ENCODE assay signal across 1 cellular context in the genomic region with DNA sequence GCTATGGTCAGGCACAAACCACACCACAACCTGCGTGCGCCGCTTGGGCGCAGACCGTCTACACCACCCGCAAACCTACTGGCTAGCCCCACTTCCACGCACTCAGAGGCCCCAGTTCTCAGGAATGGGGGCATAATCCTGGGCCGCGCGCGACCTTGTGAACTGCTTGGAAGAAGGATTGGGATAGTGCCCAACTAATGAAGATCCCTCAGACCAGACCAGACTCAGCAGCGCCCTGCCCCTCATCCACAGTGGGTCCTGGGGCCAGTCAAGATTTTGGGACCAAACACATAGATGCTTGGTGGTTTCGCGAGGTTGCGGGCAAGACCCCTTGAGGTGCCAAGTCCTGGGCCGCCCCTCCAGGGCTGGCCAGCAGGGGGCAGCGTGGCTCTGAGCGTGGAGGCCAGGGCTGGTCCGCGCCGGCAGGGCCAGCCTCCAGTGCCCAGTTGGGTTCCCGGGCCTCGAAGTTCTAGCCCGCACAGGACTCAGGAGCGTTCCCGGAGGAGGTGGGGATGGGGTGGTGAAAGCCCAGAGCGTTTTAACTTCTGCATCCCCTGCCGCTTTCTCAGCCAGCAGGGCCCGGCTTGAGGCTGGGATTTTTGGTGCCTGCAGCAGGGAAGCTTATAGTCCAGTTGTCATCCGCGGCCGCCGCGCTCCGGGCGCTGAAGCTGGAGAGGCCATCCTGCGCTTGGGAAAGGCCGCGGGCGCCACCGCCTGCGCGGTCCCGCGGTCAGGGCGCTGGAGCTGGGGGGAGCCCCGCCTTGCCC.
TF ChIP-seq lines count a peak whose summit lies in the region.

No MANE protein-coding gene starts in this region.

TF ChIP-seq in HepG2, 621 proteins besides CTCF, POLR2A, EP300 and RAD21 (continued from another document and continues in another):
- TF ChIP-seq, protein P1, sequence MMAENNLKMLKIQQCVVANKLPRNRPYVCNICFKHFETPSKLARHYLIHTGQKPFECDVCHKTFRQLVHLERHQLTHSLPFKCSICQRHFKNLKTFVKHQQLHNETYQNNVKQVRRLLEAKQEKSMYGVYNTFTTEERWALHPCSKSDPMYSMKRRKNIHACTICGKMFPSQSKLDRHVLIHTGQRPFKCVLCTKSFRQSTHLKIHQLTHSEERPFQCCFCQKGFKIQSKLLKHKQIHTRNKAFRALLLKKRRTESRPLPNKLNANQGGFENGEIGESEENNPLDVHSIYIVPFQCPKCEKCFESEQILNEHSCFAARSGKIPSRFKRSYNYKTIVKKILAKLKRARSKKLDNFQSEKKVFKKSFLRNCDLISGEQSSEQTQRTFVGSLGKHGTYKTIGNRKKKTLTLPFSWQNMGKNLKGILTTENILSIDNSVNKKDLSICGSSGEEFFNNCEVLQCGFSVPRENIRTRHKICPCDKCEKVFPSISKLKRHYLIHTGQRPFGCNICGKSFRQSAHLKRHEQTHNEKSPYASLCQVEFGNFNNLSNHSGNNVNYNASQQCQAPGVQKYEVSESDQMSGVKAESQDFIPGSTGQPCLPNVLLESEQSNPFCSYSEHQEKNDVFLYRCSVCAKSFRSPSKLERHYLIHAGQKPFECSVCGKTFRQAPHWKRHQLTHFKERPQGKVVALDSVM (CRISPR knock-in tag; IDR thresholded peaks at IDR 0.05): peak; percentile 79
- TF ChIP-seq KDM2A (CRISPR knock-in tag; IDR thresholded peaks at IDR 0.05; ENCODE audit: borderline replicate concordance, low read depth) (peak; percentile 74; the same call in 1 of the 2 replicates), RFX1 (IDR thresholded peaks at IDR 0.05) (no peak), ZNF484 (CRISPR knock-in tag; IDR thresholded peaks at IDR 0.05; ENCODE audit: borderline replicate concordance, low read depth) (no peak), ZNF331 (CRISPR knock-in tag; IDR thresholded peaks at IDR 0.05) (peak; percentile 18; the same call in 1 of the 2 replicates), RBM39 (IDR thresholded peaks at IDR 0.05; ENCODE audit: low read depth, low read length, poor library complexity, severe bottlenecking) (peak; percentile 59), ZSCAN5A (CRISPR knock-in tag; IDR thresholded peaks at IDR 0.05; ENCODE audit: borderline replicate concordance) (0 out of 2 replicates have a peak, but pooled peaks have one; percentile 27), ZNF350 (CRISPR knock-in tag; IDR thresholded peaks at IDR 0.05; ENCODE audit: borderline replicate concordance, low read depth) (peak; percentile 54; the same call in 1 of the 2 replicates), BORCS8-MEF2B (CRISPR knock-in tag; IDR thresholded peaks at IDR 0.05) (peak; percentile 58; the same call in 1 of the 2 replicates), ZBTB33 (CRISPR knock-in tag; IDR thresholded peaks at IDR 0.05) (peak; percentile 95), XRCC5 (optimal IDR thresholded peaks at IDR 0.05; ENCODE audit: low read length) (peak; percentile 63), KAT8 (CRISPR knock-in tag; IDR thresholded peaks at IDR 0.05) (0 out of 2 replicates have a peak, but pooled peaks have one; percentile 18), NONO (IDR thresholded peaks at IDR 0.05) (no peak), NONO (CRISPR knock-in tag; conservative IDR thresholded peaks at IDR 0.05) (no peak), SALL1 (CRISPR knock-in tag; IDR thresholded peaks at IDR 0.05) (peak; percentile 15; the same call in 1 of the 2 replicates), ZBTB38 (CRISPR knock-in tag; IDR thresholded peaks at IDR 0.05) (peak; percentile 58; the same call in 1 of the 2 replicates), ELF3 (CRISPR knock-in tag; IDR thresholded peaks at IDR 0.05) (no peak), ZBTB4 (CRISPR knock-in tag; IDR thresholded peaks at IDR 0.05; ENCODE audit: borderline replicate concordance) (peak; percentile 84; the same call in 1 of the 2 replicates), DNMT1 (CRISPR knock-in tag; IDR thresholded peaks at IDR 0.05) (0 out of 2 replicates have a peak, but pooled peaks have one; percentile 38), ZNF891 (CRISPR knock-in tag; IDR thresholded peaks at IDR 0.05) (0 out of 2 replicates have a peak, but pooled peaks have one; percentile 37), ZMYM4 (CRISPR knock-in tag; IDR thresholded peaks at IDR 0.05) (peak; percentile 58; the same call in 1 of the 2 replicates), HNRNPL (IDR thresholded peaks at IDR 0.05; ENCODE audit: low read depth, low read length) (0 out of 2 replicates have a peak, but pooled peaks have one; percentile 71), ZNF883 (CRISPR knock-in tag; IDR thresholded peaks at IDR 0.05; ENCODE audit: not compliant biosample characterization) (peak; percentile 35), TARDBP (CRISPR knock-in tag; IDR thresholded peaks at IDR 0.05) (peak; percentile 46; the same call in 1 of the 2 replicates), SMC3 (IDR thresholded peaks at IDR 0.05; ENCODE audit: low read length) (peak; percentile 39; the same call in 1 of the 2 replicates), ZFP91 (CRISPR knock-in tag; IDR thresholded peaks at IDR 0.05; ENCODE audit: borderline replicate concordance) (peak; percentile 49; the same call in 1 of the 2 replicates), YY1 (IDR thresholded peaks at IDR 0.05; ENCODE audit: insufficient read depth, insufficient replicate concordance, low read depth, low read length) (peak; percentile 56), ZNF839 (CRISPR knock-in tag; IDR thresholded peaks at IDR 0.05; ENCODE audit: borderline replicate concordance) (0 out of 2 replicates have a peak, but pooled peaks have one; percentile 51), ZSCAN25 (CRISPR knock-in tag; IDR thresholded peaks at IDR 0.05) (no peak)
- TF ChIP-seq, protein P2, sequence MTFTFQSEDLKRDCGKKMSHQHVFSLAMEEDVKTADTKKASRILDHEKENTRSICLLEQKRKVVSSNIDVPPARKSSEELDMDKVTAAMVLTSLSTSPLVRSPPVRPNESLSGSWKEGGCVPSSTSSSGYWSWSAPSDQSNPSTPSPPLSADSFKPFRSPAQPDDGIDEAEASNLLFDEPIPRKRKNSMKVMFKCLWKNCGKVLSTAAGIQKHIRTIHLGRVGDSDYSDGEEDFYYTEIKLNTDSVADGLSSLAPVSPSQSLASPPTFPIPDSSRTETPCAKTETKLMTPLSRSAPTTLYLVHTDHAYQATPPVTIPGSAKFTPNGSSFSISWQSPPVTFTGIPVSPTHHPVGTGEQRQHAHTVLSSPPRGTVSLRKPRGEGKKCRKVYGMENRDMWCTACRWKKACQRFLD (CRISPR knock-in tag; IDR thresholded peaks at IDR 0.05; ENCODE audit: borderline replicate concordance): 0 out of 2 replicates have a peak, but pooled peaks have one; percentile 19
- TF ChIP-seq, protein P3, sequence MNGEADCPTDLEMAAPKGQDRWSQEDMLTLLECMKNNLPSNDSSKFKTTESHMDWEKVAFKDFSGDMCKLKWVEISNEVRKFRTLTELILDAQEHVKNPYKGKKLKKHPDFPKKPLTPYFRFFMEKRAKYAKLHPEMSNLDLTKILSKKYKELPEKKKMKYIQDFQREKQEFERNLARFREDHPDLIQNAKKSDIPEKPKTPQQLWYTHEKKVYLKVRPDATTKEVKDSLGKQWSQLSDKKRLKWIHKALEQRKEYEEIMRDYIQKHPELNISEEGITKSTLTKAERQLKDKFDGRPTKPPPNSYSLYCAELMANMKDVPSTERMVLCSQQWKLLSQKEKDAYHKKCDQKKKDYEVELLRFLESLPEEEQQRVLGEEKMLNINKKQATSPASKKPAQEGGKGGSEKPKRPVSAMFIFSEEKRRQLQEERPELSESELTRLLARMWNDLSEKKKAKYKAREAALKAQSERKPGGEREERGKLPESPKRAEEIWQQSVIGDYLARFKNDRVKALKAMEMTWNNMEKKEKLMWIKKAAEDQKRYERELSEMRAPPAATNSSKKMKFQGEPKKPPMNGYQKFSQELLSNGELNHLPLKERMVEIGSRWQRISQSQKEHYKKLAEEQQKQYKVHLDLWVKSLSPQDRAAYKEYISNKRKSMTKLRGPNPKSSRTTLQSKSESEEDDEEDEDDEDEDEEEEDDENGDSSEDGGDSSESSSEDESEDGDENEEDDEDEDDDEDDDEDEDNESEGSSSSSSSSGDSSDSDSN (CRISPR knock-in tag; IDR thresholded peaks at IDR 0.05): 0 out of 2 replicates have a peak, but pooled peaks have one; percentile 53
- TF ChIP-seq, protein P4, sequence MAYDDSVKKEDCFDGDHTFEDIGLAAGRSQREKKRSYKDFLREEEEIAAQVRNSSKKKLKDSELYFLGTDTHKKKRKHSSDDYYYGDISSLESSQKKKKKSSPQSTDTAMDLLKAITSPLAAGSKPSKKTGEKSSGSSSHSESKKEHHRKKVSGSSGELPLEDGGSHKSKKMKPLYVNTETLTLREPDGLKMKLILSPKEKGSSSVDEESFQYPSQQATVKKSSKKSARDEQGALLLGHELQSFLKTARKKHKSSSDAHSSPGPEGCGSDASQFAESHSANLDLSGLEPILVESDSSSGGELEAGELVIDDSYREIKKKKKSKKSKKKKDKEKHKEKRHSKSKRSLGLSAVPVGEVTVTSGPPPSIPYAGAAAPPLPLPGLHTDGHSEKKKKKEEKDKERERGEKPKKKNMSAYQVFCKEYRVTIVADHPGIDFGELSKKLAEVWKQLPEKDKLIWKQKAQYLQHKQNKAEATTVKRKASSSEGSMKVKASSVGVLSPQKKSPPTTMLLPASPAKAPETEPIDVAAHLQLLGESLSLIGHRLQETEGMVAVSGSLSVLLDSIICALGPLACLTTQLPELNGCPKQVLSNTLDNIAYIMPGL (CRISPR knock-in tag; IDR thresholded peaks at IDR 0.05; ENCODE audit: borderline replicate concordance in 1 of 2, low read depth in 1 of 2): peak; percentile 52 to 60; a peak in 1 of 4 replicates
- TF ChIP-seq, protein P5, sequence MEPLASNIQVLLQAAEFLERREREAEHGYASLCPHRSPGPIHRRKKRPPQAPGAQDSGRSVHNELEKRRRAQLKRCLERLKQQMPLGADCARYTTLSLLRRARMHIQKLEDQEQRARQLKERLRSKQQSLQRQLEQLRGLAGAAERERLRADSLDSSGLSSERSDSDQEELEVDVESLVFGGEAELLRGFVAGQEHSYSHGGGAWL (CRISPR knock-in tag; IDR thresholded peaks at IDR 0.05): peak; percentile 70
- TF ChIP-seq, protein P6, sequence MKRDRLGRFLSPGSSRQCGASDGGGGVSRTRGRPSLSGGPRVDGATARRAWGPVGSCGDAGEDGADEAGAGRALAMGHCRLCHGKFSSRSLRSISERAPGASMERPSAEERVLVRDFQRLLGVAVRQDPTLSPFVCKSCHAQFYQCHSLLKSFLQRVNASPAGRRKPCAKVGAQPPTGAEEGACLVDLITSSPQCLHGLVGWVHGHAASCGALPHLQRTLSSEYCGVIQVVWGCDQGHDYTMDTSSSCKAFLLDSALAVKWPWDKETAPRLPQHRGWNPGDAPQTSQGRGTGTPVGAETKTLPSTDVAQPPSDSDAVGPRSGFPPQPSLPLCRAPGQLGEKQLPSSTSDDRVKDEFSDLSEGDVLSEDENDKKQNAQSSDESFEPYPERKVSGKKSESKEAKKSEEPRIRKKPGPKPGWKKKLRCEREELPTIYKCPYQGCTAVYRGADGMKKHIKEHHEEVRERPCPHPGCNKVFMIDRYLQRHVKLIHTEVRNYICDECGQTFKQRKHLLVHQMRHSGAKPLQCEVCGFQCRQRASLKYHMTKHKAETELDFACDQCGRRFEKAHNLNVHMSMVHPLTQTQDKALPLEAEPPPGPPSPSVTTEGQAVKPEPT (CRISPR knock-in tag; IDR thresholded peaks at IDR 0.05; ENCODE audit: low read depth): 0 out of 2 replicates have a peak, but pooled peaks have one; percentile 21
